In the genomic region with DNA sequence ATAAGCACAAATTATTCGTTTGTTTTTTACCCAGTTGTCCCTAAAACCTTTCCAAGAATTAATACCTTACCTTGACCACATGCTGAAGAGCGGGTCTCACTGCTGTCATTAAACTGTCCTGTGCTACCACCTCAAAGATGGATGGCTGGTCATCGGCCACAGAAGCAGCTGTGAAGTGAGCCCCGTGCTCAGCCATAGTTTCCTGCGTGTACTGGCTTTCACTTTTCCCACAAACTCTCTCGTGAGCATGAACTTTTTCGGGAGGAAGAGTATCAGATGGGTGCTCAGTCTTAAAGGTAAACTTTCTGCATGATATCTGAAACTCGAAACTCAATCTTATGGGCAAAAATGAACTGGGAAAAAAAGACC, we compare ENCODE assay signal across 9 cellular contexts. TPM values are rescaled to one million over a fixed set of nuclear protein-coding genes. Genes with fewer than 3 reads are reported as not detected.
A peak's percentile ranks its signal among the peaks of the same experiment; 100 is the strongest.
DNase-seq lines count a peak whose midpoint lies in the region; ATAC-seq and TF ChIP-seq lines count a peak whose summit lies in the region.
"Had no signal": no experiment of that assay in that cellular context is flagged by ENCODE, and none has a peak within 500 bp of the region (broad histone marks: within the 10 kb centered on the region; RNA-seq: fewer than 3 reads in every experiment).

No MANE protein-coding gene starts in this region.

- no peak for TF ChIP-seq CTCF in OCI-LY1 (IDR thresholded peaks at IDR 0.05; ENCODE audit: low read length)

- peak; percentile 14 for DNase-seq in GM03348 (ENCODE audit: low spot score)
- peak; percentile 9 to 29 for DNase-seq in dermis microvascular lymphatic vessel endothelial cell (ENCODE audit: low read depth in 2 of 2)
- DNase-seq in NCI-H2171 treated with DMSO at 0.1 percent for 48 hours (lab: John Stamatoyannopoulos, UW) = no peak
- no peak for DNase-seq in NOMO-1 treated with DMSO at 0.1 percent for 48 hours (lab: John Stamatoyannopoulos, UW; ENCODE audit: unreplicated experiment)
- DNase-seq in amniotic stem cell (lab: John Stamatoyannopoulos, UW) = no peak

- no peak for ATAC-seq in HG02798 (IDR thresholded peaks at IDR 0.05; ENCODE audit: poor library complexity, unreplicated experiment)

- H3K36me3 ChIP-seq in OCI-LY1 (ENCODE audit: insufficient read depth, low read length) = peaks cover 34% of the 10 kb centered on the region; the same call in 1 of the 2 replicates
- peaks cover 6 to 11% of the 10 kb centered on the region in 2 donors for H3K36me3 ChIP-seq in mucosa of rectum (ENCODE audit: control insufficient read depth in 2 of 2, insufficient read depth in 2 of 2, low read length in 2 of 2)

- H3K27me3 ChIP-seq in OCI-LY1 (ENCODE audit: insufficient read depth, low read length) (no peaks in the 10 kb centered on the region), mucosa of rectum (ENCODE audit: control insufficient read depth in 2 of 2, insufficient read depth in 2 of 2, low read length in 2 of 2) (no peaks in the 10 kb centered on the region)

- H3K79me2 ChIP-seq in OCI-LY1 (ENCODE audit: insufficient read depth, low read length) = no peaks in the 10 kb centered on the region

- H3K9ac ChIP-seq in OCI-LY1 (ENCODE audit: low read length) = peak overlapping the region; percentile 97
- peak overlapping the region; percentile 89 to 97 for H3K9ac ChIP-seq in mucosa of rectum (ENCODE audit: low read depth in 1 of 2, low read length in 2 of 2)

- peaks cover 25% of the 10 kb centered on the region for H3K4me1 ChIP-seq in OCI-LY1 (ENCODE audit: insufficient read depth, low read length, severe bottlenecking)
- H3K4me1 ChIP-seq in mucosa of rectum (ENCODE audit: control insufficient read depth in 2 of 2, insufficient read depth in 2 of 2, low read length in 2 of 2) = peaks cover 8 to 10% of the 10 kb centered on the region in 2 donors

- 0 out of 2 replicates have a peak overlapping the region, but pooled peaks have one; percentile 16 for H2AFZ ChIP-seq in OCI-LY1 (ENCODE audit: low read length)

- H3K4me3 ChIP-seq in OCI-LY1 (ENCODE audit: low read depth, low read length, poor library complexity, severe bottlenecking) = peak overlapping the region; percentile 88
- peak overlapping the region; percentile 90 to 95 for H3K4me3 ChIP-seq in mucosa of rectum (ENCODE audit: low read length in 2 of 2)

- H4K20me1 ChIP-seq in OCI-LY1 (ENCODE audit: insufficient read depth, low read length) = no peaks in the 10 kb centered on the region

- H3K4me2 ChIP-seq in OCI-LY1 (ENCODE audit: low read length) = peak overlapping the region; percentile 83

- H3K9me3 ChIP-seq in OCI-LY1 (ENCODE audit: low read length) (no peaks in the 10 kb centered on the region), mucosa of rectum (ENCODE audit: control insufficient read depth in 2 of 2, low read length in 2 of 2) (no peaks in the 10 kb centered on the region)

- H3K27ac ChIP-seq in OCI-LY1 (ENCODE audit: low read depth, low read length, poor library complexity, severe bottlenecking) (peak overlapping the region; percentile 87), mucosa of rectum (ENCODE audit: low read depth in 2 of 2, low read length in 2 of 2) (peak overlapping the region; percentile 82 to 92)

- 0 out of 2 replicates have a peak, but pooled peaks cover 5% of the 10 kb centered on the region for H3F3A ChIP-seq in OCI-LY1 (ENCODE audit: insufficient read depth, low read length)

- no peaks in the 10 kb centered on the region for H3K9me2 ChIP-seq in OCI-LY1 (ENCODE audit: low read depth, low read length)

RNA-seq across cellular contexts. Expression of gene PEX12, which starts 0.6 kb away (rescaled TPM):
- 2.6 and 2.8 TPM in 2 replicates for total RNA-seq in dermis microvascular lymphatic vessel endothelial cell

RNA-seq across cellular contexts. Expression of gene AP2B1, which starts 9.3 kb away (rescaled TPM):
- 79.5 and 115 TPM in 2 replicates for total RNA-seq in dermis microvascular lymphatic vessel endothelial cell

RNA-seq across cellular contexts. Expression of gene SLFN14, which starts 17.2 kb away (rescaled TPM):
- total RNA-seq in dermis microvascular lymphatic vessel endothelial cell = under 0.01 TPM in 1 of 2 replicates, not detected in the other
- total RNA-seq: subcutaneous adipose tissue had no signal

RNA-seq across cellular contexts. Expression of gene SLFN12L, which starts 40.3 kb away (rescaled TPM):
- under 0.01 TPM in 2 replicates for total RNA-seq in dermis microvascular lymphatic vessel endothelial cell

Comparison
In these comparisons a context has a peak if more than half of its experiments do, and no peak if none do; other contexts are left out.
1. DNase-seq: peak in GM03348 (single experiment) and dermis microvascular lymphatic vessel endothelial cell (2 of 2); none in NCI-H2171 treated with DMSO at 0.1 percent for 48 hours (single experiment), NOMO-1 treated with DMSO at 0.1 percent for 48 hours (single experiment) and amniotic stem cell (single experiment).